Comparison of ENCODE assay signal across 8 cellular contexts in the genomic region with DNA sequence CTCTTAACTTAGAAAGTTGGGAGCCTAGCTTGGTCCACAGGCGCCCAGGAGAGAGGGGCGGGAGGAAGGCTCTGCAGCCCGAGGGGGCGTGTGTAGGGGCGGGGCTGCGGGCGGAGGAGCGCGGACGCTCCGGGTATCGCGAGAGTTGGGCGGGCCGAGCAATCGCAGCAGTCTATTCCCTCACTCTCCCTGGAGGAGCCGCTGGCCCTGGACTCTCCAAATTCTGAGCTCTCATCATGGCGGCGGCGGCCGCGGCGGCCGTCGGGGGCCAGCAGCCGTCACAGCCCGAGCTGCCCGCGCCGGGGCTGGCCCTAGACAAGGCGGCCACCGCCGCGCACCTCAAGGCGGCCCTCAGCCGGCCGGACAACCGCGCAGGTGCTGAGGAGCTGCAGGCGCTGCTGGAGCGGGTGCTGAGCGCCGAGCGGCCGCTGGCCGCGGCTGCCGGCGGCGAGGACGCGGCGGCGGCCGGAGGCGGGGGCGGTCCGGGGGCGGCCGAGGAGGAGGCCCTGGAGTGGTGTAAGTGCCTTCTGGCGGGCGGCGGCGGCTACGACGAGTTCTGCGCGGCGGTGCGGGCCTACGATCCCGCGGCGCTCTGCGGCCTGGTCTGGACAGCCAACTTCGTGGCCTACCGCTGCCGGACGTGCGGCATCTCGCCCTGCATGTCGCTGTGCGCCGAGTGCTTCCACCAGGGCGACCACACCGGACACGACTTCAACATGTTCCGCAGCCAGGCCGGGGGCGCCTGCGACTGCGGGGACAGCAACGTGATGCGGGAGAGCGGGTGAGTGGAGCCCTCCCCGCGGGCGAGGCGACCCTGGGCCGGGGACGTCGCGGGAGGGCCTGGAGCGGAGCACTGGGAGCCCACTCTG.
DNase-seq lines count a peak whose midpoint lies in the region; ATAC-seq lines count a peak whose summit lies in the region.

A gene with protein sequence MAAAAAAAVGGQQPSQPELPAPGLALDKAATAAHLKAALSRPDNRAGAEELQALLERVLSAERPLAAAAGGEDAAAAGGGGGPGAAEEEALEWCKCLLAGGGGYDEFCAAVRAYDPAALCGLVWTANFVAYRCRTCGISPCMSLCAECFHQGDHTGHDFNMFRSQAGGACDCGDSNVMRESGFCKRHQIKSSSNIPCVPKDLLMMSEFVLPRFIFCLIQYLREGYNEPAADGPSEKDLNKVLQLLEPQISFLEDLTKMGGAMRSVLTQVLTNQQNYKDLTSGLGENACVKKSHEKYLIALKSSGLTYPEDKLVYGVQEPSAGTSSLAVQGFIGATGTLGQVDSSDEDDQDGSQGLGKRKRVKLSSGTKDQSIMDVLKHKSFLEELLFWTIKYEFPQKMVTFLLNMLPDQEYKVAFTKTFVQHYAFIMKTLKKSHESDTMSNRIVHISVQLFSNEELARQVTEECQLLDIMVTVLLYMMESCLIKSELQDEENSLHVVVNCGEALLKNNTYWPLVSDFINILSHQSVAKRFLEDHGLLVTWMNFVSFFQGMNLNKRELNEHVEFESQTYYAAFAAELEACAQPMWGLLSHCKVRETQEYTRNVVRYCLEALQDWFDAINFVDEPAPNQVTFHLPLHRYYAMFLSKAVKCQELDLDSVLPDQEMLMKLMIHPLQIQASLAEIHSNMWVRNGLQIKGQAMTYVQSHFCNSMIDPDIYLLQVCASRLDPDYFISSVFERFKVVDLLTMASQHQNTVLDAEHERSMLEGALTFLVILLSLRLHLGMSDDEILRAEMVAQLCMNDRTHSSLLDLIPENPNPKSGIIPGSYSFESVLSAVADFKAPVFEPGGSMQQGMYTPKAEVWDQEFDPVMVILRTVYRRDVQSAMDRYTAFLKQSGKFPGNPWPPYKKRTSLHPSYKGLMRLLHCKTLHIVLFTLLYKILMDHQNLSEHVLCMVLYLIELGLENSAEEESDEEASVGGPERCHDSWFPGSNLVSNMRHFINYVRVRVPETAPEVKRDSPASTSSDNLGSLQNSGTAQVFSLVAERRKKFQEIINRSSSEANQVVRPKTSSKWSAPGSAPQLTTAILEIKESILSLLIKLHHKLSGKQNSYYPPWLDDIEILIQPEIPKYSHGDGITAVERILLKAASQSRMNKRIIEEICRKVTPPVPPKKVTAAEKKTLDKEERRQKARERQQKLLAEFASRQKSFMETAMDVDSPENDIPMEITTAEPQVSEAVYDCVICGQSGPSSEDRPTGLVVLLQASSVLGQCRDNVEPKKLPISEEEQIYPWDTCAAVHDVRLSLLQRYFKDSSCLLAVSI (N-terminal part only) (plus strand): TSS at position 183 of the 869 bp plus-strand sequence. CDS start 54 bp downstream, at position 237.

- H3K36me3 Mint-ChIP-seq in central memory CD8-positive, alpha-beta T cell (ENCODE audit: insufficient read depth): peaks cover 28% of the 10 kb centered on the region

- peak; percentile 82 for ATAC-seq in GM18909 (IDR thresholded peaks at IDR 0.05; ENCODE audit: poor library complexity, unreplicated experiment)
- ATAC-seq in HG03159 (IDR thresholded peaks at IDR 0.05; ENCODE audit: unreplicated experiment): peak; percentile 86
- peak; percentile 84 to 85 for ATAC-seq in activated CD4-positive, CD25-positive, alpha-beta regulatory T cell treated with anti-CD3 and anti-CD28 coated beads, Interleukin-2, amount 50 U/mL, for 24 hours
- peak; percentile 77 for ATAC-seq in central memory CD8-positive, alpha-beta T cell (replicated peaks; ENCODE audit: extremely low read depth, poor library complexity, severe bottlenecking)

- H3K27ac Mint-ChIP-seq in central memory CD8-positive, alpha-beta T cell (ENCODE audit: low read depth): peak within 1 kb of the TSS; percentile 95

- H3K9me3 Mint-ChIP-seq in central memory CD8-positive, alpha-beta T cell: no peaks in the 10 kb centered on the region

- peak within 1 kb of the TSS; percentile 96 for H3K4me3 Mint-ChIP-seq in central memory CD8-positive, alpha-beta T cell

- H3K4me1 Mint-ChIP-seq in central memory CD8-positive, alpha-beta T cell: peaks cover 68% of the 10 kb centered on the region

- DNase-seq in AG08396 (ENCODE audit: low spot score): peak; percentile 99
- DNase-seq in NCI-H446 (lab: John Stamatoyannopoulos, UW): peak; percentile 78 to 95
- DNase-seq in central memory CD8-positive, alpha-beta T cell (ENCODE audit: low spot score in 2 of 2): peak; percentile 78 to 84
- DNase-seq in islet precursor cell: peak; percentile 96
- DNase-seq in stimulated activated CD4-positive, alpha-beta T cell treated with anti-CD3 and anti-CD28 coated beads, Interleukin-12 subunit alpha, Interleukin-12 subunit beta, amount 100 ng/mL, for 4 hours: peak; percentile 89

- H3K27me3 Mint-ChIP-seq in central memory CD8-positive, alpha-beta T cell: no peaks in the 10 kb centered on the region

Comparison
In these comparisons a context has a peak if more than half of its experiments do, and no peak if none do; other contexts are left out.
1. Peak in every context shown above with its lines: DNase-seq and ATAC-seq.